ENCODE assay signal across 10 cellular contexts in the genomic region with DNA sequence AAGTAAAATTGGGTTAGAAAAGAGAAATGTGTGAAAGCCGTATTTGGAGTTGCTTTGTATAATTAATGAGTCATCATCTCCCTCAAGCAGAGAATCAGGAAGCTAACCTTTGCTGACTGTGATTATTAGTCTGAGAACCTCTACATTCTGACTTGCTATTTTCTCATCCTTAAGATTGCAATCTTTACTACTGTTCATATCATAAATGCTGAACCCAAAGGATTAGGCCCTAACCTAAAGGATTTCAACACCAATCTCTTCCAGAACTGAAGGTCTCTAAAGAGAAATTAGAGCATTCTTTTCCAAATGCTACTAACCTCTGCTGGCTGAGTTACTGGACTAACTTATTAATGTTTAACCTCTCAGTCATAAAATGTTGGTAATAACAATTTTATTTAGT.
A peak's percentile ranks its signal among the peaks of the same experiment; 100 is the strongest.
DNase-seq lines count a peak whose midpoint lies in the region; ATAC-seq and TF ChIP-seq lines count a peak whose summit lies in the region.
"Had no signal": no experiment of that assay in that cellular context is flagged by ENCODE, and none has a peak within 500 bp of the region (broad histone marks: within the 10 kb centered on the region; RNA-seq: fewer than 3 reads in every experiment).

No MANE protein-coding gene starts in this region.

- CTCF ChIA-PET in GM10248 (lab: Yijun Ruan, JAX): no interaction called here

- intact Hi-C loops in mucosa of descending colon (cut with DNase I, micrococcal nuclease): no loop called here

- no peaks in the 10 kb centered on the region for H3K4me1 ChIP-seq in mucosa of descending colon (ENCODE audit: low read depth)

- no peak overlapping the region for H3K4me3 ChIP-seq in mucosa of descending colon

- ATAC-seq in mucosa of descending colon (peak; percentile 51), GM21381 (IDR thresholded peaks at IDR 0.05; ENCODE audit: unreplicated experiment) (no peak), HG02840 (IDR thresholded peaks at IDR 0.05; ENCODE audit: low FRiP score, unreplicated experiment) (no peak)

- DNase-seq in GM10248 (ENCODE audit: extremely low spot score) (peak; percentile 13), HPDE6-E6E7 (ENCODE audit: extremely low spot score) (peak; percentile 38), amniotic epithelial cell (ENCODE audit: low read depth) (peak; percentile 3), mucosa of descending colon (no peak), NCI-H187 treated with DMSO at 0.1 percent for 48 hours (lab: John Stamatoyannopoulos, UW) (no peak), superior temporal gyrus (ENCODE audit: extremely low spot score) (no peak)
- DNase-seq: activated CD4-positive, alpha-beta T cell treated with anti-CD3 and anti-CD28 coated beads for 48 hours; amniotic stem cell had no signal

- TF ChIP-seq CTCF in GM10248 (IDR thresholded peaks at IDR 0.05; ENCODE audit: control extremely low read depth, extremely low read depth, low read depth, missing control alignments) (no peak), mucosa of descending colon (IDR thresholded peaks at IDR 0.05) (no peak)

- no peaks in the 10 kb centered on the region for H3K36me3 ChIP-seq in mucosa of descending colon (ENCODE audit: low read depth)

- H3K9me3 ChIP-seq in mucosa of descending colon: no peaks in the 10 kb centered on the region

- POLR2A ChIA-PET in GM10248 (lab: Yijun Ruan, JAX): no interaction called here

Comparison
In these comparisons a context has a peak if more than half of its experiments do, and no peak if none do; other contexts are left out.
1. DNase-seq: peak in GM10248 (single experiment), HPDE6-E6E7 (single experiment) and amniotic epithelial cell (single experiment); none in mucosa of descending colon (0 of 3), NCI-H187 treated with DMSO at 0.1 percent for 48 hours (single experiment) and superior temporal gyrus (single experiment).